Comparison of ENCODE assay signal across 10 cellular contexts in genomic region chr6:11368760-11369159, GRCh38.
DNase-seq lines count a peak whose midpoint lies in the region; ATAC-seq and TF ChIP-seq lines count a peak whose summit lies in the region.
"Had no signal": no experiment of that assay in that cellular context is flagged by ENCODE, and none has a peak within 500 bp of the region (broad histone marks: within the 10 kb centered on the region; RNA-seq: fewer than 3 reads in every experiment).

No MANE protein-coding gene starts in this region.

- peaks cover 47% of the 10 kb centered on the region for H3K36me3 Mint-ChIP-seq in activated CD8-positive, alpha-beta memory T cell treated with anti-CD3 and anti-CD28 coated beads, Interleukin-2, amount 10 ng/mL, durations not matched to agents 7 days and 5 days
- H3K36me3 Mint-ChIP-seq in activated naive CD4-positive, alpha-beta T cell treated with anti-CD3 and anti-CD28 coated beads, Interleukin-2, amount 50 U/mL, for 24 hours = peaks cover 43% of the 10 kb centered on the region

- H3K4me1 Mint-ChIP-seq in activated CD8-positive, alpha-beta memory T cell treated with anti-CD3 and anti-CD28 coated beads, Interleukin-2, amount 10 ng/mL, durations not matched to agents 7 days and 5 days = peaks cover 72% of the 10 kb centered on the region
- H3K4me1 Mint-ChIP-seq in activated naive CD4-positive, alpha-beta T cell treated with anti-CD3 and anti-CD28 coated beads, Interleukin-2, amount 50 U/mL, for 24 hours = peaks cover 85% of the 10 kb centered on the region

- in situ Hi-C loops in brain microvascular endothelial cell (cut with HindIII; ENCODE audit: low pct_ligation_motif_present, low sequenced_read_pairs) = no loop called here

- no peak overlapping the region for H3K4me3 ChIP-seq in brain microvascular endothelial cell (ENCODE audit: low read depth, low read length)

- no peak overlapping the region for H3K4me3 Mint-ChIP-seq in activated CD8-positive, alpha-beta memory T cell treated with anti-CD3 and anti-CD28 coated beads, Interleukin-2, amount 10 ng/mL, durations not matched to agents 7 days and 5 days
- H3K4me3 Mint-ChIP-seq in activated naive CD4-positive, alpha-beta T cell treated with anti-CD3 and anti-CD28 coated beads, Interleukin-2, amount 50 U/mL, for 24 hours = peak overlapping the region; percentile 30

- H3K27ac ChIP-seq in brain microvascular endothelial cell = no peak overlapping the region

- no peaks in the 10 kb centered on the region for H3K27me3 Mint-ChIP-seq in activated CD8-positive, alpha-beta memory T cell treated with anti-CD3 and anti-CD28 coated beads, Interleukin-2, amount 10 ng/mL, durations not matched to agents 7 days and 5 days
- H3K27me3 Mint-ChIP-seq in activated naive CD4-positive, alpha-beta T cell treated with anti-CD3 and anti-CD28 coated beads, Interleukin-2, amount 50 U/mL, for 24 hours = no peaks in the 10 kb centered on the region

- H3K9me3 Mint-ChIP-seq in activated CD8-positive, alpha-beta memory T cell treated with anti-CD3 and anti-CD28 coated beads, Interleukin-2, amount 10 ng/mL, durations not matched to agents 7 days and 5 days (ENCODE audit: low read depth) = no peaks in the 10 kb centered on the region
- no peaks in the 10 kb centered on the region for H3K9me3 Mint-ChIP-seq in activated naive CD4-positive, alpha-beta T cell treated with anti-CD3 and anti-CD28 coated beads, Interleukin-2, amount 50 U/mL, for 24 hours

- no peaks in the 10 kb centered on the region for H3K36me3 ChIP-seq in brain microvascular endothelial cell (replicated peaks)

- H3K27me3 ChIP-seq in brain microvascular endothelial cell (replicated peaks) = no peaks in the 10 kb centered on the region

- H3K27ac Mint-ChIP-seq in activated CD8-positive, alpha-beta memory T cell treated with anti-CD3 and anti-CD28 coated beads, Interleukin-2, amount 10 ng/mL, durations not matched to agents 7 days and 5 days = peak overlapping the region; percentile 70
- peak overlapping the region; percentile 66 for H3K27ac Mint-ChIP-seq in activated naive CD4-positive, alpha-beta T cell treated with anti-CD3 and anti-CD28 coated beads, Interleukin-2, amount 50 U/mL, for 24 hours

- no peak for TF ChIP-seq CTCF in brain microvascular endothelial cell (IDR thresholded peaks at IDR 0.05; ENCODE audit: low read depth, low read length, missing control alignments)

- peak; percentile 46 for DNase-seq in activated CD8-positive, alpha-beta memory T cell treated with anti-CD3 and anti-CD28 coated beads, Interleukin-2, amount 10 ng/mL, durations not matched to agents 7 days and 5 days
- DNase-seq in activated CD8-positive, alpha-beta memory T cell treated with anti-CD3 and anti-CD28 coated beads for 24 hours = no peak
- peak; percentile 93 for DNase-seq in renal cortical epithelial cell (ENCODE audit: low read depth)
- DNase-seq in brain microvascular endothelial cell = no peak
- no peak for DNase-seq in NCI-H2196 treated with DMSO at 0.1 percent for 48 hours (lab: John Stamatoyannopoulos, UW; ENCODE audit: unreplicated experiment)
- DNase-seq in globus pallidus (ENCODE audit: low spot score) = no peak
- DNase-seq: NCI-H187, SK-N-SH had no signal

- CTCF ChIA-PET in activated CD8-positive, alpha-beta memory T cell treated with anti-CD3 and anti-CD28 coated beads, Interleukin-2, amount 10 ng/mL, durations not matched to agents 7 days and 5 days (lab: Charles Lee) = interaction anchor here (1.2 to 4.2 kb wide), 3 partner anchors 11 to 23 kb away, joined by 3 to 23 read pairs (median 11); no protein-coding TSS in a partner anchor

- peak; percentile 61 for ATAC-seq in activated CD8-positive, alpha-beta memory T cell treated with anti-CD3 and anti-CD28 coated beads, Interleukin-2, amount 10 ng/mL, durations not matched to agents 7 days and 5 days
- peak; percentile 38 for ATAC-seq in HG02852 (IDR thresholded peaks at IDR 0.05; ENCODE audit: unreplicated experiment)

Comparison
In these comparisons a context has a peak if more than half of its experiments do, and no peak if none do; other contexts are left out.
1. DNase-seq: peak in activated CD8-positive, alpha-beta memory T cell treated with anti-CD3 and anti-CD28 coated beads, Interleukin-2, amount 10 ng/mL, durations not matched to agents 7 days and 5 days (single experiment) and renal cortical epithelial cell (single experiment); none in activated CD8-positive, alpha-beta memory T cell treated with anti-CD3 and anti-CD28 coated beads for 24 hours (single experiment), brain microvascular endothelial cell (single experiment), NCI-H2196 treated with DMSO at 0.1 percent for 48 hours (single experiment) and globus pallidus (single experiment).